12 cellular contexts compared by ENCODE assay signal in genomic region chr1:228937851-228938247, GRCh38.
A peak's percentile ranks its signal among the peaks of the same experiment; 100 is the strongest.
DNase-seq lines count a peak whose midpoint lies in the region; ATAC-seq and TF ChIP-seq lines count a peak whose summit lies in the region.
"Had no signal": no experiment of that assay in that cellular context is flagged by ENCODE, and none has a peak within 500 bp of the region (broad histone marks: within the 10 kb centered on the region; RNA-seq: fewer than 3 reads in every experiment).

No MANE protein-coding gene starts in this region.

- CTCF ChIA-PET in HEK293T (lab: Yijun Ruan, JAX): interaction anchor here (1.0 kb wide), 1 partner anchor 14 kb away, joined by 3 read pairs; no protein-coding TSS in a partner anchor

- no peaks in the 10 kb centered on the region for H3K9me3 ChIP-seq in BLaER1 treated with 17β-estradiol and CSF1 and Interleukin-3, amounts not matched to agents 10 nM and 100 nM (replicated peaks in 1 of 11)
- H3K9me3 ChIP-seq in NT2/D1 (ENCODE audit: insufficient read depth, low read length): no peaks in the 10 kb centered on the region
- H3K9me3 ChIP-seq in heart right ventricle: no peaks in the 10 kb centered on the region
- H3K9me3 ChIP-seq in parathyroid adenoma (ENCODE audit: control insufficient read depth, low read length): no peaks in the 10 kb centered on the region

- peak overlapping the region in 9 of 11 experiments; percentile 17 to 66 (median 55); a peak in 16 of 22 replicates for H3K9ac ChIP-seq in BLaER1 treated with 17β-estradiol and CSF1 and Interleukin-3, amounts not matched to agents 10 nM and 100 nM
- peak overlapping the region; percentile 52 for H3K9ac ChIP-seq in NT2/D1 (ENCODE audit: insufficient read length, low read depth)
- H3K9ac ChIP-seq in parathyroid adenoma: no peak overlapping the region

- 42 to 48% methylated on average over 9 of the region's 9 CpGs for WGBS in heart right ventricle, 2 donors

- no peaks in the 10 kb centered on the region; a peak in 1 of 22 replicates for H4K20me1 ChIP-seq in BLaER1 treated with 17β-estradiol and CSF1 and Interleukin-3, amounts not matched to agents 10 nM and 100 nM

- no peaks in the 10 kb centered on the region for H3K27me3 ChIP-seq in BLaER1 treated with 17β-estradiol and CSF1 and Interleukin-3, amounts not matched to agents 10 nM and 100 nM
- H3K27me3 ChIP-seq in NT2/D1 (ENCODE audit: insufficient read depth, insufficient read length) (no peaks in the 10 kb centered on the region), heart right ventricle (peaks cover 0 to 4% (median 0%) of the 10 kb centered on the region in 7 donors), parathyroid adenoma (ENCODE audit: control insufficient read depth, insufficient read depth, low read length) (no peaks in the 10 kb centered on the region)

- DNase-seq in NT2/D1 (ENCODE audit: low read depth, low spot score): no peak
- peak in 1 of 2 donors; percentile 25 for DNase-seq in heart right ventricle
- DNase-seq in DMS114 treated with DMSO at 0.1 percent for 48 hours (lab: John Stamatoyannopoulos, UW; ENCODE audit: unreplicated experiment): no peak
- no peak for DNase-seq in HEK293T (ENCODE audit: extremely low spot score)
- DNase-seq in mucosa of gallbladder (ENCODE audit: low spot score): no peak
- DNase-seq: activated naive CD4-positive, alpha-beta T cell treated with Interleukin-2 at 50 U/mL for 16 hours; kidney glomerular epithelial cell; stimulated activated CD4-positive, alpha-beta T cell treated with anti-CD3 and anti-CD28 coated beads, Interleukin-12 subunit alpha, Interleukin-12 subunit beta, amount 100 ng/mL, for 4 hours had no signal

- no peaks in the 10 kb centered on the region for H3K79me2 ChIP-seq in parathyroid adenoma

- H3K4me2 ChIP-seq in BLaER1 treated with 17β-estradiol and CSF1 and Interleukin-3, amounts not matched to agents 10 nM and 100 nM: peak overlapping the region; percentile 73 to 91 (median 82)
- no peak overlapping the region for H3K4me2 ChIP-seq in parathyroid adenoma (ENCODE audit: low read length)

- H3K36me3 ChIP-seq in BLaER1 treated with 17β-estradiol and CSF1 and Interleukin-3, amounts not matched to agents 10 nM and 100 nM: no peaks in the 10 kb centered on the region
- H3K36me3 ChIP-seq in NT2/D1 (ENCODE audit: insufficient read depth, insufficient read length, low read length): no peaks in the 10 kb centered on the region
- no peaks in the 10 kb centered on the region for H3K36me3 ChIP-seq in heart right ventricle
- H3K36me3 ChIP-seq in parathyroid adenoma (ENCODE audit: control insufficient read depth, insufficient read depth, low read length): no peaks in the 10 kb centered on the region

- peaks cover 35 to 75% (median 49%) of the 10 kb centered on the region in 10 experiments for H3K4me1 ChIP-seq in BLaER1 treated with 17β-estradiol and CSF1 and Interleukin-3, amounts not matched to agents 10 nM and 100 nM
- H3K4me1 ChIP-seq in NT2/D1 (ENCODE audit: insufficient read depth, insufficient read length): peaks cover 26% of the 10 kb centered on the region
- peaks cover 3 to 66% (median 21%) of the 10 kb centered on the region in 9 donors for H3K4me1 ChIP-seq in heart right ventricle
- H3K4me1 ChIP-seq in parathyroid adenoma: no peaks in the 10 kb centered on the region

- peak overlapping the region in 10 of 11 experiments; percentile 9 to 77 (median 62); a peak in 16 of 22 replicates for H3K27ac ChIP-seq in BLaER1 treated with 17β-estradiol and CSF1 and Interleukin-3, amounts not matched to agents 10 nM and 100 nM
- peak overlapping the region in 9 of 10 donors; percentile 20 to 87 (median 70) for H3K27ac ChIP-seq in heart right ventricle
- peak overlapping the region; percentile 78 for H3K27ac ChIP-seq in parathyroid adenoma
- H3K27ac ChIP-seq: VCaP had no signal

- ATAC-seq in heart right ventricle (peak; percentile 32 to 63 (median 49)), GM21529 (IDR thresholded peaks at IDR 0.05; ENCODE audit: unreplicated experiment) (no peak)

- H3K4me3 ChIP-seq in BLaER1 treated with 17β-estradiol and CSF1 and Interleukin-3, amounts not matched to agents 10 nM and 100 nM: no peak overlapping the region; a peak in 1 of 20 replicates
- H3K4me3 ChIP-seq in NT2/D1 (ENCODE audit: insufficient read length, low read depth) (no peak overlapping the region), heart right ventricle (peak overlapping the region in 1 of 10 donors; percentile 17), parathyroid adenoma (ENCODE audit: low read depth, low read length) (no peak overlapping the region)

- POLR2A ChIA-PET in HEK293T (lab: Yijun Ruan, JAX): interaction anchor here (0.7 kb wide), 1 partner anchor 159 kb away, joined by 3 read pairs; no protein-coding TSS in a partner anchor

- H2AFZ ChIP-seq in parathyroid adenoma: no peak overlapping the region

- TF ChIP-seq CTCF in heart right ventricle (IDR thresholded peaks at IDR 0.05) (no peak), parathyroid adenoma (IDR thresholded peaks at IDR 0.05) (no peak)

- intact Hi-C loops in heart right ventricle (cut with DNase I): loop anchor here in 1 of 10 donors (10.0 kb wide), 1 partner anchor 73 kb away; no protein-coding TSS in a partner anchor

TF ChIP-seq in HEK293T, 16 proteins besides CTCF, POLR2A, EP300 and RAD21:
- TF ChIP-seq TARDBP (IDR thresholded peaks at IDR 0.05) (no peak), SP1 (IDR thresholded peaks at IDR 0.05) (no peak), FOXK2 (IDR thresholded peaks at IDR 0.05) (no peak), HDGF (IDR thresholded peaks at IDR 0.05; ENCODE audit: borderline replicate concordance) (no peak), FOXA1 (IDR thresholded peaks at IDR 0.05) (no peak), ZNF384 (IDR thresholded peaks at IDR 0.05) (no peak), BHLHE40 (IDR thresholded peaks at IDR 0.05; ENCODE audit: borderline replicate concordance) (no peak), ARNT (IDR thresholded peaks at IDR 0.05) (no peak), CTBP1 (IDR thresholded peaks at IDR 0.05; ENCODE audit: borderline replicate concordance) (no peak), SUZ12 (IDR thresholded peaks at IDR 0.05) (no peak), NFRKB (IDR thresholded peaks at IDR 0.05) (no peak), L3MBTL2 (conservative IDR thresholded peaks at IDR 0.05) (no peak), PKNOX1 (IDR thresholded peaks at IDR 0.05) (no peak), LEF1 (IDR thresholded peaks at IDR 0.05; ENCODE audit: borderline replicate concordance) (no peak), ELF4 (IDR thresholded peaks at IDR 0.05) (no peak)
